ENCODE assay signal across 36 cellular contexts in genomic region chr16:6211644-6212043, GRCh38.
"Had no signal": no experiment of that assay in that cellular context is flagged by ENCODE, and none has a peak within 500 bp of the region (broad histone marks: within the 10 kb centered on the region; RNA-seq: fewer than 3 reads in every experiment).

No MANE protein-coding gene starts in this region.

- H3K27me3 ChIP-seq: MG63 had no signal

- H3K4me3 ChIP-seq: MG63 had no signal

- H3K36me3 ChIP-seq: MG63 had no signal

- DNase-seq: Karpas-422, Kasumi-1, MG63, MM.1S, MV-4-11, NCI-H1048, NCI-H1092, NCI-H1092 treated with DMSO at 0.1 percent for 48 hours, NCI-H1105, NCI-H1105 treated with DMSO at 0.1 percent for 48 hours, NCI-H1417, NCI-H1417 treated with DMSO at 0.1 percent for 48 hours, NCI-H1436, NCI-H1436 treated with DMSO at 0.1 percent for 48 hours, NCI-H146, NCI-H1694, NCI-H1694 treated with DMSO at 0.1 percent for 48 hours, NCI-H187, NCI-H187 treated with DMSO at 0.1 percent for 48 hours, NCI-H1930, NCI-H2029, NCI-H2029 treated with DMSO at 0.1 percent for 48 hours, NCI-H2081, NCI-H2081 treated with DMSO at 0.1 percent for 48 hours, NCI-H2107, NCI-H2171, NCI-H2171 treated with DMSO at 0.1 percent for 48 hours, NCI-H2227 treated with DMSO at 0.1 percent for 48 hours, NCI-H226, NCI-H345, NCI-H446, NCI-H446 treated with DMSO at 0.1 percent for 48 hours, NCI-H510A, NCI-H510A treated with DMSO at 0.1 percent for 48 hours, NCI-H524, NCI-H524 treated with DMSO at 0.1 percent for 48 hours had no signal

- H3K9me3 ChIP-seq: MG63 had no signal
